In the genomic region with DNA sequence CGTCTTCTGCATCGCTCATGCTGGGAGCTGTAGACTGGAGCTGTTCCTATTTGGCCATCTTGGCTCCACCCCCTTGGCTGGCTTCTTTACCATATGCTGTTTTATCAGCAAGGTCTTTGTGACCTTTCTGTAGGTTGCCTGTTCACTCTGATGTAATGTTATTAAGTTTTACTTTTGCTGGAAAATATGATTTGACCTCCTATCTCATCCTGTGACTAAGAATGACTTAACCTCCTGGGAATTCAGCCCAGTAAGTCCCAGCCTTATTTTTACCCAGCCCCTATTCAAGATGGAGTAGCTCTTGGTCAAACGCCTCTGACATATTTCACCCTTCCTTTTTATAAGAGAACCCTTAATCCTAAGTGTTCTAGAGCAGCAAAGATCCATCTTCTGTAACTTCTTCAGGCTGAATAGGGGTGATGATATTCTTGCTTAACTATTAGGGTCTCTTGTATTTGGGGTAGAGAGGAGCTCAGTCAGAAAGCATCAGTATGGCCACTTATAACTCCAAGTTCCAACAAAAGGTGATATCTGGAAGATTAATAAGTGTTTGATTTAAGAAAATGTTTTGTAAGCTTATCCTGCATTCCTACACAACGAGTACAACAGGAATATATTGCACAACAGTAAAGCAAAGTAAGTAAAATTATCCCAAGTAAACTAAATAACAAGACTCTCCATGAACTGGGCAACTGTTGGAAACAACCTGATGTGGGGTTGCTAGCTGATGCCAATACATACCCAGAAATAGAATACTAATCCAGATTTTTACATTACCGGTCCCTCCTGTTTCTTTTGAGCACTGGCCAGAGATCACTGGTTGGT, we compare ENCODE assay signal across 1 cellular context.
TF ChIP-seq lines count a peak whose summit lies in the region.

No MANE protein-coding gene starts in this region.

TF ChIP-seq in GM23338, 12 proteins besides CTCF, POLR2A, EP300 and RAD21:
- TF ChIP-seq NANOG (IDR thresholded peaks at IDR 0.05; ENCODE audit: borderline replicate concordance) (no peak), ZNF462 (CRISPR knock-in tag; IDR thresholded peaks at IDR 0.05) (no peak), REST (IDR thresholded peaks at IDR 0.05; ENCODE audit: unreplicated experiment) (no peak), STAT1 (IDR thresholded peaks at IDR 0.05; ENCODE audit: unreplicated experiment) (no peak), CREB1 (CRISPR knock-in tag; IDR thresholded peaks at IDR 0.05; ENCODE audit: low read depth) (no peak)
